Comparison of ENCODE assay signal across 12 cellular contexts in the genomic region with DNA sequence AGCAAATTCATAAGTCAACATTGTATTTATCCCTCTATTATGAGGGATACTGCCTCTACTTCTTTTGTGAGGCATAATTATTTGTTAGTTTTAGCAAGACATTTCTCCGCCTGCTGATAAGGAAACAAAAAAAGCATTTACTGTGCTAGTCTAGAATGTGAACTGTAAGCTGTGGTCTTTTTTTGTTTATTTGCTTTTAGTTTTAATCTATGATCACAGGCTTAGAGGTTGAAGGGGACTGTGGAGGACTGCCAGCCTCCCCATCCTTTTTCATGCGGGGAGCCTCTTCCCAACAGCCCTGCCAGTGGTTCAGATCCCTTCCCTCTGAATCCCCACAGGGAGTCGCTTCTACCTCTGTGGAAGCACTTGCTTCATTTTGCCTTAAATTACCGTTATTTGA.
"Had no signal": no experiment of that assay in that cellular context is flagged by ENCODE, and none has a peak within 500 bp of the region (broad histone marks: within the 10 kb centered on the region; RNA-seq: fewer than 3 reads in every experiment).

No MANE protein-coding gene starts in this region.

- ATAC-seq: pancreas had no signal

- H3K27me3 ChIP-seq: adrenal gland, brain microvascular endothelial cell, pancreas had no signal

- H3K27ac Mint-ChIP-seq: activated T-helper 2 cell treated with anti-CD3 and anti-CD28 coated beads, Interferon-gamma antibody, Interleukin-2, Interleukin-4, amounts not matched to agents 10 μg/mL and 5 μg/mL and 100 μg/mL, durations not matched to agents 14 hours and 24 hours and 36 hours; mesothelial cell of epicardium; stimulated activated naive CD8-positive, alpha-beta T cell treated with anti-CD3 and anti-CD28 coated beads, Interleukin-15, Interleukin-2, amounts not matched to agents 100 ng/mL and 50 ng/mL, for 24 hours had no signal

- H3K27me3 Mint-ChIP-seq: stimulated activated naive CD8-positive, alpha-beta T cell treated with anti-CD3 and anti-CD28 coated beads, Interleukin-15, Interleukin-2, amounts not matched to agents 100 ng/mL and 50 ng/mL, for 24 hours had no signal

- H3K4me3 Mint-ChIP-seq: mesothelial cell of epicardium; stimulated activated naive CD8-positive, alpha-beta T cell treated with anti-CD3 and anti-CD28 coated beads, Interleukin-15, Interleukin-2, amounts not matched to agents 100 ng/mL and 50 ng/mL, for 24 hours had no signal

- FAIRE-seq: pancreas had no signal

- H3K4me1 ChIP-seq: pancreas had no signal

- H3K36me3 ChIP-seq: adrenal gland, brain microvascular endothelial cell, pancreas had no signal

- H3K36me3 Mint-ChIP-seq: mesothelial cell of epicardium had no signal

- H3K9me3 Mint-ChIP-seq: activated T-helper 2 cell treated with anti-CD3 and anti-CD28 coated beads, Interferon-gamma antibody, Interleukin-2, Interleukin-4, amounts not matched to agents 10 μg/mL and 5 μg/mL and 100 μg/mL, durations not matched to agents 14 hours and 24 hours and 36 hours; mesothelial cell of epicardium; stimulated activated naive CD8-positive, alpha-beta T cell treated with anti-CD3 and anti-CD28 coated beads, Interleukin-15, Interleukin-2, amounts not matched to agents 100 ng/mL and 50 ng/mL, for 24 hours had no signal

- DNase-seq: activated CD4-positive, CD25-positive, alpha-beta regulatory T cell; activated naive CD4-positive, alpha-beta T cell treated with anti-CD3 and anti-CD28 coated beads, Interleukin-2, amount 50 U/mL, for 16 hours; adrenal gland; brain microvascular endothelial cell; dermis blood vessel endothelial cell; hippocampal formation; kidney glomerular epithelial cell; pancreas; stimulated activated CD4-positive, alpha-beta T cell treated with anti-CD3 and anti-CD28 coated beads, Interleukin-4, amount 100 ng/mL, for 24 hours had no signal

- H3K9me3 ChIP-seq: adrenal gland, pancreas had no signal

- H3K4me3 ChIP-seq: adrenal gland, pancreas had no signal

- H3K27ac ChIP-seq: adrenal gland, brain microvascular endothelial cell, pancreas had no signal
